In the genomic region with DNA sequence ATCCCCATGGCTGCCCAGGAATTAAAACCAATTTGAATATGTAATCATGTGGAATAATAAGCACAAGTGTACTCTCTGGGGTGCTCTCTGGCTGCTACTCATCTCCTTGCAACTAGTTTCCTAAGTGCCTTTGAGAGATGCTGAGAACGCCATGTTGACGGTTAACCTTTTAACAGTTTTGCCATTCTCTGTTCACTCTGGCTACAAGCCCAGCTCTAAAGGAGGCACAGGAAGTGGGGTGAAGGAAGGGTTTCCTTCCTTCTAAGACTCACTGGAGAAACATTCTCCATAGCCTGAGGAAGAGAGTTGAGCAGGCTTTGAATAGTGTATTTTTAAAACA, we compare ENCODE assay signal across 8 cellular contexts.
DNase-seq lines count a peak whose midpoint lies in the region; ATAC-seq lines count a peak whose summit lies in the region.

No MANE protein-coding gene starts in this region.

- DNase-seq in A172 (ENCODE audit: low spot score) (peak; percentile 14), RPMI7951 (ENCODE audit: low read depth) (peak; percentile 83), globus pallidus (ENCODE audit: low spot score) (peak; percentile 45), SIG-M5 (lab: John Stamatoyannopoulos, UW) (no peak)

- ATAC-seq in GM19463 (IDR thresholded peaks at IDR 0.05; ENCODE audit: unreplicated experiment) (peak; percentile 7), GM21360 (IDR thresholded peaks at IDR 0.05; ENCODE audit: unreplicated experiment) (no peak), HG03521 (IDR thresholded peaks at IDR 0.05; ENCODE audit: unreplicated experiment) (no peak)
- no peak for ATAC-seq in activated CD4-positive, CD25-positive, alpha-beta regulatory T cell treated with anti-CD3 and anti-CD28 coated beads, Interleukin-2, amount 50 U/mL, for 24 hours
